ENCODE assay signal across 8 cellular contexts in the genomic region with DNA sequence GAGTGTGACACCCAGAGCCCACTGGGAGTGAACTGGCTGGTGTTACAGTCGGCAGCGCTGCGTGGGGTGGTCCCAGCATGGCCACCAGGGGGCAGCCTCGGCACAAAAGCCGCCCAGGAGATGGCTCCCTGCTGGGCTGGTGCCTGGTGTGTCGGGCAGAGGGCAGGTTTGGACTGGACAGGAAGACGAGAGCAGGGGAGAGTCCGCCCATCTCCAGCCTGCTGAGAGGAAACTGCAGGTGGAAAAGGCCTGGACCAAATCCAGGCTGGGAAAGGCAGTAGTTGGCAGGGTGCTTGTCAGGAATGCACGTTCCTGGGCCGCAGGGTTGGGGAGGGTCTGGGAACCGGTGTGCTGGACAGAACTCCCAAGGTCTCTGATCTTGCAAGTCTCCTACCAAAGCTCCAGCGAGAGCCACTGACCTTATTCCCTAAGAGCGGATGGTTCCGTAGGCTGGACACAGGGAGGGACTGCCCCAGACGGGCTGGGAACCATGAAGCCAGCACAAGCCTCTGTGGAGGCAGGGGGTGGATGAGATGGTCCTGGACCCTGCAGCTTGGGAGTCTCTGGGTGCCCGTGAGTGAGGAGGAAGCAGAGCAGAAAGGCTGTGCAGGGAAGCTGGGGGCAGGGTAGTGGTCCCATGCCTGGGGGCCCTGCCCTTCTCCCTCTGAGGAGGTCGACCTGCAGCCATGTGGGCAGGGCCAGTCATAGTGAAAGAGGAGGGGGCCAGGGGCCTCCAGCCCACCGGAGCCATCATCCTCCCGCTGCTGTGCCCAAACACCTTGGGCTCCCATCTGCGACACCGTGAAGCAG. TPM values are rescaled to one million over a fixed set of nuclear protein-coding genes. Genes with fewer than 3 reads are reported as not detected.
DNase-seq lines count a peak whose midpoint lies in the region; ATAC-seq and TF ChIP-seq lines count a peak whose summit lies in the region.

No MANE protein-coding gene starts in this region.

- no peaks in the 10 kb centered on the region for H3K27me3 ChIP-seq in testis

- H3K4me1 Mint-ChIP-seq in activated T-helper 2 cell treated with anti-CD3 and anti-CD28 coated beads, Interferon-gamma antibody, Interleukin-2, Interleukin-4, amounts not matched to agents 10 μg/mL and 5 μg/mL and 100 μg/mL, durations not matched to agents 14 hours and 24 hours and 36 hours (ENCODE audit: low read depth): peaks cover 5% of the 10 kb centered on the region

- no peaks in the 10 kb centered on the region for H3K9me3 ChIP-seq in testis

- no peaks in the 10 kb centered on the region for H3K9me3 Mint-ChIP-seq in activated T-helper 2 cell treated with anti-CD3 and anti-CD28 coated beads, Interferon-gamma antibody, Interleukin-2, Interleukin-4, amounts not matched to agents 10 μg/mL and 5 μg/mL and 100 μg/mL, durations not matched to agents 14 hours and 24 hours and 36 hours

- WGBS in testis, 2 donors: 52 to 54% methylated on average over 3 to 21 of the region's 21 CpGs

- DNase-seq in G401 (ENCODE audit: low spot score) (peak; percentile 46), HuH-7.5 (ENCODE audit: low spot score) (peak; percentile 81), SHP77 (lab: John Stamatoyannopoulos, UW) (peak; percentile 79 to 87), fibroblast of the aortic adventitia (ENCODE audit: low read depth) (peak; percentile 79), omental fat pad (ENCODE audit: low spot score) (peak; percentile 75), testis (peak; percentile 86)
- peak; percentile 78 for DNase-seq in activated T-helper 2 cell treated with anti-CD3 and anti-CD28 coated beads, Interferon-gamma antibody, Interleukin-2, Interleukin-4, amounts not matched to agents 10 μg/mL and 5 μg/mL and 100 μg/mL, durations not matched to agents 14 hours and 24 hours and 36 hours (ENCODE audit: low spot score)

- no peak for TF ChIP-seq POLR2A in testis (IDR thresholded peaks at IDR 0.05)

- no peak overlapping the region for H3K27ac Mint-ChIP-seq in activated T-helper 2 cell treated with anti-CD3 and anti-CD28 coated beads, Interferon-gamma antibody, Interleukin-2, Interleukin-4, amounts not matched to agents 10 μg/mL and 5 μg/mL and 100 μg/mL, durations not matched to agents 14 hours and 24 hours and 36 hours

- ATAC-seq in omental fat pad (ENCODE audit: low FRiP score): peak; percentile 30
- ATAC-seq in HG02970 (IDR thresholded peaks at IDR 0.05; ENCODE audit: low FRiP score, unreplicated experiment): no peak

- no peaks in the 10 kb centered on the region for H3K36me3 Mint-ChIP-seq in activated T-helper 2 cell treated with anti-CD3 and anti-CD28 coated beads, Interferon-gamma antibody, Interleukin-2, Interleukin-4, amounts not matched to agents 10 μg/mL and 5 μg/mL and 100 μg/mL, durations not matched to agents 14 hours and 24 hours and 36 hours (ENCODE audit: low read depth)

- peak overlapping the region; percentile 60 for H3K4me3 Mint-ChIP-seq in activated T-helper 2 cell treated with anti-CD3 and anti-CD28 coated beads, Interferon-gamma antibody, Interleukin-2, Interleukin-4, amounts not matched to agents 10 μg/mL and 5 μg/mL and 100 μg/mL, durations not matched to agents 14 hours and 24 hours and 36 hours (ENCODE audit: low read depth)

- H3K27ac ChIP-seq in testis: no peak overlapping the region

- TF ChIP-seq CTCF in fibroblast of the aortic adventitia (IDR thresholded peaks at IDR 0.05; ENCODE audit: insufficient read depth, low read length) (peak; percentile 87), omental fat pad (IDR thresholded peaks at IDR 0.05) (peak in 2 of 3 donors; percentile 68 to 83), testis (IDR thresholded peaks at IDR 0.05) (peak; percentile 80 to 89 (median 87))

- H3K4me3 ChIP-seq in fibroblast of the aortic adventitia (ENCODE audit: low read depth, low read length) (no peak overlapping the region), testis (no peak overlapping the region)

- in situ Hi-C loops in G401 (cut with HindIII; ENCODE audit: low sequenced_read_pairs): no loop called here

- H3K4me1 ChIP-seq in testis: peaks cover 16% of the 10 kb centered on the region

- intact Hi-C loops in activated T-helper 2 cell treated with anti-CD3 and anti-CD28 coated beads, Interferon-gamma antibody, Interleukin-2, Interleukin-4, amounts not matched to agents 10 μg/mL and 5 μg/mL and 100 μg/mL, durations not matched to agents 14 hours and 24 hours and 36 hours (cut with micrococcal nuclease): loop anchor here (1.0 kb wide), 1 partner anchor 69 kb away; no protein-coding TSS in a partner anchor
- intact Hi-C loops in testis (cut with DNase I; ENCODE audit: low total_unique reads): loop anchor here (10.0 kb wide), 1 partner anchor 48 kb away; a partner anchor contains a TSS

- no peaks in the 10 kb centered on the region for H3K36me3 ChIP-seq in testis (ENCODE audit: low read depth, missing control alignments)

- H3K27me3 Mint-ChIP-seq in activated T-helper 2 cell treated with anti-CD3 and anti-CD28 coated beads, Interferon-gamma antibody, Interleukin-2, Interleukin-4, amounts not matched to agents 10 μg/mL and 5 μg/mL and 100 μg/mL, durations not matched to agents 14 hours and 24 hours and 36 hours (ENCODE audit: low read depth): peaks cover 19% of the 10 kb centered on the region

RNA-seq across cellular contexts. Expression of a gene that starts 1.8 kb away (rescaled TPM):
- total RNA-seq in G401 (2014; rRNA removed; shearing (Covaris generic)): 17.0 and 31.1 TPM in 2 replicates
- 0.02 and 0.07 TPM in 2 replicates for total RNA-seq in activated T-helper 2 cell treated with anti-CD3 and anti-CD28 coated beads, Interferon-gamma antibody, Interleukin-2, Interleukin-4, amounts not matched to agents 10 μg/mL and 5 μg/mL and 100 μg/mL, durations not matched to agents 14 hours and 24 hours and 36 hours
- total RNA-seq in fibroblast of the aortic adventitia (ENCODE audit: low replicate concordance) (78.4 and 164 TPM in 2 replicates), omental fat pad (10 to 100 TPM; 18.6 to 44.5 (median 34.2) TPM), testis (10 to 100 TPM; 10.8 to 12.8 TPM)
- polyA plus RNA-seq in testis (ENCODE audit: insufficient read depth, low read depth, low replicate concordance): 15.1 TPM

RNA-seq across cellular contexts. Expression of a gene that starts 9.2 kb away (rescaled TPM):
- total RNA-seq in G401 (2014; rRNA removed; shearing (Covaris generic)): 10.5 and 18.0 TPM in 2 replicates
- 0.94 and 1.4 TPM in 2 replicates for total RNA-seq in activated T-helper 2 cell treated with anti-CD3 and anti-CD28 coated beads, Interferon-gamma antibody, Interleukin-2, Interleukin-4, amounts not matched to agents 10 μg/mL and 5 μg/mL and 100 μg/mL, durations not matched to agents 14 hours and 24 hours and 36 hours
- total RNA-seq in fibroblast of the aortic adventitia (ENCODE audit: low replicate concordance) (2.8 and 8.0 TPM in 2 replicates), omental fat pad (1 to 10 TPM; 2.5 to 6.1 (median 3.3) TPM), testis (10 to 100 TPM; 27.6 to 53.9 TPM)
- 47.6 TPM for polyA plus RNA-seq in testis (ENCODE audit: insufficient read depth, low read depth, low replicate concordance)

RNA-seq across cellular contexts. Expression of a gene that starts 44.5 kb away (rescaled TPM):
- 69.8 and 83.1 TPM in 2 replicates for total RNA-seq in G401 (2014; rRNA removed; shearing (Covaris generic))
- 47.7 and 49.6 TPM in 2 replicates for total RNA-seq in activated T-helper 2 cell treated with anti-CD3 and anti-CD28 coated beads, Interferon-gamma antibody, Interleukin-2, Interleukin-4, amounts not matched to agents 10 μg/mL and 5 μg/mL and 100 μg/mL, durations not matched to agents 14 hours and 24 hours and 36 hours
- total RNA-seq in fibroblast of the aortic adventitia (ENCODE audit: low replicate concordance) (4.0 and 41.1 TPM in 2 replicates), omental fat pad (1 to 10 TPM; 5.3 to 8.0 (median 6.4) TPM), testis (10 to 100 TPM; 26.2 to 27.5 TPM)
- polyA plus RNA-seq in testis (ENCODE audit: insufficient read depth, low read depth, low replicate concordance): 18.3 TPM

RNA-seq across cellular contexts. Expression of a gene that starts 51.7 kb away (rescaled TPM):
- not detected in 2 replicates for total RNA-seq in G401 (2014; rRNA removed; shearing (Covaris generic))
- total RNA-seq in activated T-helper 2 cell treated with anti-CD3 and anti-CD28 coated beads, Interferon-gamma antibody, Interleukin-2, Interleukin-4, amounts not matched to agents 10 μg/mL and 5 μg/mL and 100 μg/mL, durations not matched to agents 14 hours and 24 hours and 36 hours: 0.16 and 0.23 TPM in 2 replicates
- total RNA-seq in fibroblast of the aortic adventitia (ENCODE audit: low replicate concordance): 0.09 and 0.16 TPM in 2 replicates
- total RNA-seq in omental fat pad: under 1 TPM in 3 of 4 donors, not detected in 1; under 0.01 to 0.37 (median 0.16) TPM
- total RNA-seq in testis: 1 to 10 TPM; 1.1 to 1.7 TPM
- polyA plus RNA-seq in testis (ENCODE audit: insufficient read depth, low read depth, low replicate concordance): 1.2 TPM

Comparison
In these comparisons a context has a peak if more than half of its experiments do, and no peak if none do; other contexts are left out.
1. RNA of a gene that starts 1.8 kb away (total RNA-seq): 78.4 to 164 TPM in fibroblast of the aortic adventitia, 18.6 to 44.5 TPM in omental fat pad, 17.0 to 31.1 TPM in G401 and 10.8 to 12.8 TPM in testis; 0.02 to 0.07 TPM in activated T-helper 2 cell treated with anti-CD3 and anti-CD28 coated beads, Interferon-gamma antibody, Interleukin-2, Interleukin-4, amounts not matched to agents 10 μg/mL and 5 μg/mL and 100 μg/mL, durations not matched to agents 14 hours and 24 hours and 36 hours; every median in the first group is over 10 times any median in the second.
2. Peak in every context shown above with its lines, with median percentiles within 50 percentile points of each other: DNase-seq and CTCF ChIP-seq.